ENCODE assay signal across 27 cellular contexts in the genomic region with DNA sequence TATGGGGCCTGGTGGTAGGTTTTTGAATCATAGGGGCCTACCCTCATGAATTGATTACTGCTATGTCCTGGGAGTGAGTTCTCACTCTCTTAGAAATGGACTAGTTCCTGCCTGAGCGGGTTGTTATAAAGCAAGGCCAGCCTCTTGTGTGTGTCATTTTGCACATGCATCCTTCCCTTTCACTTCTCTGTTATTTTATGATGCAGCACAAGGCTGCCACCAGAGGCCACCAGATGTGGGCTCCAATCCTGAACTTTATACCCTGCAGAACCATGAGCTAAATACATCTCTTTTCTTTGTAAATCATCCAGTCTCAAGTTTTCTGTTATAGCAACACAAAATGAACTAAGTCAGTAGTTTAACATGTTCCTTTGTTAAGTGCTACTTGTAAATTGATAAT.
A peak's percentile ranks its signal among the peaks of the same experiment; 100 is the strongest.
DNase-seq lines count a peak whose midpoint lies in the region; ATAC-seq and TF ChIP-seq lines count a peak whose summit lies in the region.
"Had no signal": no experiment of that assay in that cellular context is flagged by ENCODE, and none has a peak within 500 bp of the region (broad histone marks: within the 10 kb centered on the region; RNA-seq: fewer than 3 reads in every experiment).

No MANE protein-coding gene starts in this region.

- DNase-seq in A673 (ENCODE audit: low spot score) (peak; percentile 15), HFFc6 (no peak), RWPE2 (ENCODE audit: low spot score) (no peak), left kidney (ENCODE audit: low read depth, low spot score) (peak; percentile 14), OCI-M2 (lab: John Stamatoyannopoulos, UW; ENCODE audit: unreplicated experiment) (no peak), GOT3 (lab: John Stamatoyannopoulos, UW) (no peak), hepatocyte (ENCODE audit: low spot score) (no peak)
- DNase-seq: activated CD4-positive, alpha-beta T cell treated with anti-CD3 and anti-CD28 coated beads, Interleukin-2, amount 50 U/mL, for 1 hour; activated CD8-positive, alpha-beta memory T cell treated with anti-CD3 and anti-CD28 coated beads, Interleukin-2, amount 10 ng/mL, durations not matched to agents 7 days and 5 days; activated naive CD4-positive, alpha-beta T cell treated with anti-CD3 and anti-CD28 coated beads for 36 hours; amniotic stem cell; BE2C; DND-41; HCEC 1CT; heart left ventricle; mesenchymal stem cell; NCI-H1417; NCI-H510A treated with DMSO at 0.1 percent for 48 hours; psoas muscle; T-helper 9 cell had no signal

- no peaks in the 10 kb centered on the region for H3K9me3 ChIP-seq in A673 (ENCODE audit: low read depth, low read length, poor library complexity, severe bottlenecking)
- H3K9me3 ChIP-seq in RWPE2 (ENCODE audit: severe bottlenecking), result no peaks in the 10 kb centered on the region
- no peaks in the 10 kb centered on the region for H3K9me3 ChIP-seq in hepatocyte (ENCODE audit: low read depth)
- H3K9me3 ChIP-seq: BE2C had no signal

- TF ChIP-seq CTCF in A673 (conservative IDR thresholded peaks at IDR 0.05; ENCODE audit: low read depth, low read length) (peak; percentile 30; the same call in 1 of the 2 replicates), HFFc6 (IDR thresholded peaks at IDR 0.05) (peak; percentile 32; the same call in 1 of the 2 replicates), RWPE2 (IDR thresholded peaks at IDR 0.05; ENCODE audit: poor library complexity, severe bottlenecking) (peak; percentile 15), hepatocyte (IDR thresholded peaks at IDR 0.05; ENCODE audit: poor library complexity) (no peak)

- intact Hi-C loops in A673 (cut with micrococcal nuclease; ENCODE audit: unreplicated experiment), result no loop called here

- H3K27me3 Mint-ChIP-seq in HFFc6 (ENCODE audit: insufficient read depth), result no peaks in the 10 kb centered on the region
- H3K27me3 Mint-ChIP-seq: activated CD8-positive, alpha-beta memory T cell treated with anti-CD3 and anti-CD28 coated beads, Interleukin-2, amount 10 ng/mL, durations not matched to agents 7 days and 5 days; type B pancreatic cell had no signal

- no TSS peak for BruUV-seq in A673 (replicated peaks; lab: Mats Ljungman, UMichigan)

- POLR2A ChIA-PET in A673 (lab: Charles Lee; ENCODE audit: low non-redundant PET), result no interaction called here

- no peaks in the 10 kb centered on the region for H3K79me2 ChIP-seq in hepatocyte

- H3K9me3 Mint-ChIP-seq in HFFc6, result peaks cover 4% of the 10 kb centered on the region; the same call in 1 of the 2 replicates
- H3K9me3 Mint-ChIP-seq: dendritic cell treated with granulocyte-macrophage colony-stimulating factor and Interleukin-4, amounts not matched to agents 40 ng/mL and 50 ng/mL, for 4 days had no signal

- peaks cover 6% of the 10 kb centered on the region for H3K4me1 Mint-ChIP-seq in HFFc6 (ENCODE audit: low read depth)
- H3K4me1 Mint-ChIP-seq: activated CD8-positive, alpha-beta memory T cell treated with anti-CD3 and anti-CD28 coated beads, Interleukin-2, amount 10 ng/mL, durations not matched to agents 7 days and 5 days had no signal

- no peaks in the 10 kb centered on the region for H3K9me2 ChIP-seq in hepatocyte (replicated peaks; ENCODE audit: insufficient read depth)

- WGBS in hepatocyte (ENCODE audit: low lambda C conversion rate, missing lambda C conversion rate), result 89% methylated on average over 1 of the region's 1 CpG

- H3K27me3 ChIP-seq in A673 (replicated peaks; ENCODE audit: insufficient read depth, low read depth, low read length, poor library complexity), result no peaks in the 10 kb centered on the region
- no peaks in the 10 kb centered on the region for H3K27me3 ChIP-seq in RWPE2 (ENCODE audit: insufficient read depth, poor library complexity, severe bottlenecking)
- no peaks in the 10 kb centered on the region for H3K27me3 ChIP-seq in hepatocyte
- H3K27me3 ChIP-seq: BE2C, heart left ventricle had no signal

- no peaks in the 10 kb centered on the region for H3K36me3 Mint-ChIP-seq in HFFc6 (ENCODE audit: low read depth)
- H3K36me3 Mint-ChIP-seq: activated CD8-positive, alpha-beta memory T cell treated with anti-CD3 and anti-CD28 coated beads, Interleukin-2, amount 10 ng/mL, durations not matched to agents 7 days and 5 days; type B pancreatic cell had no signal

- H2AFZ ChIP-seq in hepatocyte, result no peak overlapping the region

- H3K4me3 ChIP-seq in A673 (ENCODE audit: low read depth, low read length, poor library complexity, severe bottlenecking), result no peak overlapping the region
- H3K4me3 ChIP-seq in RWPE2 (ENCODE audit: severe bottlenecking), result no peak overlapping the region
- H3K4me3 ChIP-seq in hepatocyte, result no peak overlapping the region
- H3K4me3 ChIP-seq: GM12878, heart left ventricle, psoas muscle, skin epidermis had no signal

- H3K4me1 ChIP-seq in A673 (ENCODE audit: insufficient read depth, low read length, poor library complexity, severe bottlenecking) (no peaks in the 10 kb centered on the region), RWPE2 (ENCODE audit: insufficient read depth, poor library complexity, severe bottlenecking) (no peaks in the 10 kb centered on the region), hepatocyte (ENCODE audit: insufficient read depth) (no peaks in the 10 kb centered on the region)
- H3K4me1 ChIP-seq: BE2C, psoas muscle had no signal

- H3K27ac ChIP-seq in A673 (ENCODE audit: low read depth, low read length, poor library complexity, severe bottlenecking) (no peak overlapping the region), RWPE2 (ENCODE audit: poor library complexity, severe bottlenecking) (no peak overlapping the region), hepatocyte (no peak overlapping the region)
- H3K27ac ChIP-seq: heart left ventricle, HL-60, psoas muscle, skin epidermis had no signal

- H3K27ac Mint-ChIP-seq in HFFc6, result no peak overlapping the region
- H3K27ac Mint-ChIP-seq: activated CD8-positive, alpha-beta memory T cell treated with anti-CD3 and anti-CD28 coated beads, Interleukin-2, amount 10 ng/mL, durations not matched to agents 7 days and 5 days; activated naive CD4-positive, alpha-beta T cell treated with anti-CD3 and anti-CD28 coated beads for 36 hours; dendritic cell treated with granulocyte-macrophage colony-stimulating factor and Interleukin-4, amounts not matched to agents 40 ng/mL and 50 ng/mL, for 4 days; type B pancreatic cell had no signal

- no peak overlapping the region for H3K4me2 ChIP-seq in hepatocyte

- H4K20me1 ChIP-seq in hepatocyte (ENCODE audit: insufficient read depth, poor library complexity, severe bottlenecking), result no peaks in the 10 kb centered on the region

- CTCF ChIA-PET in A673 (lab: Charles Lee), result interaction anchor here (0.7 kb wide), 1 partner anchor 243 kb away, joined by 10 read pairs; no protein-coding TSS in a partner anchor

- no peak overlapping the region for H3K4me3 Mint-ChIP-seq in HFFc6
- H3K4me3 Mint-ChIP-seq: activated CD8-positive, alpha-beta memory T cell treated with anti-CD3 and anti-CD28 coated beads, Interleukin-2, amount 10 ng/mL, durations not matched to agents 7 days and 5 days; activated naive CD4-positive, alpha-beta T cell treated with anti-CD3 and anti-CD28 coated beads for 36 hours; dendritic cell treated with granulocyte-macrophage colony-stimulating factor and Interleukin-4, amounts not matched to agents 40 ng/mL and 50 ng/mL, for 4 days; type B pancreatic cell had no signal

- ATAC-seq in RWPE2 (ENCODE audit: low read depth) (no peak), GM21360 (IDR thresholded peaks at IDR 0.05; ENCODE audit: unreplicated experiment) (no peak)
- ATAC-seq: activated CD8-positive, alpha-beta memory T cell treated with anti-CD3 and anti-CD28 coated beads, Interleukin-2, amount 10 ng/mL, durations not matched to agents 7 days and 5 days; GM12878; heart left ventricle; psoas muscle; Right ventricle myocardium inferior had no signal

- H3K36me3 ChIP-seq in A673 (ENCODE audit: insufficient read depth, low read length, poor library complexity, severe bottlenecking), result no peaks in the 10 kb centered on the region
- H3K36me3 ChIP-seq in RWPE2 (ENCODE audit: low read depth), result no peaks in the 10 kb centered on the region
- H3K36me3 ChIP-seq in hepatocyte (replicated peaks; ENCODE audit: insufficient read depth, low read depth), result no peaks in the 10 kb centered on the region
- H3K36me3 ChIP-seq: BE2C, heart left ventricle had no signal

Comparison
In these comparisons a context has a peak if more than half of its experiments do, and no peak if none do; other contexts are left out.
1. DNase-seq: peak in A673 (single experiment) and left kidney (single experiment); none in HFFc6 (single experiment), RWPE2 (single experiment), OCI-M2 (single experiment), GOT3 (single experiment) and hepatocyte (single experiment).